Comparison of ENCODE assay signal across 7 cellular contexts in the genomic region with DNA sequence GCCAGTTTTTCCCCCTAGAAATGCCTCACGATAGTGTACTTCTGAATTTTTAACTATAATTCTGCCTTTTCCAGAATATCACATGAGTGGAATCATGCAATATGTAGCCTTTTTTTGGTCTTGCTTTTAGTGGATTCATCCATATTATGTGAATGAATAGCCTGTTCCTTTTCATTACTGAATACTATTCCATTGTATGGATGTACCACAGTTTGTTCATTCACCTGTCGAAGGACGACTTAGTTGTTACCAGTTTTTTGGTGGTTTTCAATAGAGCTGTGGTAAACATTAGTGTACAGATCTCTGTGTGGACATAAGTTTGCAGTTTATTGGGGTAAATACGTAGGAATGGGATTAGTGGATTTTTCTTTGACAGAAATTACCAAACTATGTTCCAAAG.
"Had no signal": no experiment of that assay in that cellular context is flagged by ENCODE, and none has a peak within 500 bp of the region (broad histone marks: within the 10 kb centered on the region; RNA-seq: fewer than 3 reads in every experiment).

No MANE protein-coding gene starts in this region.

- H3K36me3 ChIP-seq: HAP-1 had no signal

- ATAC-seq: GM23338, HCT116 had no signal

- H3K4me2 ChIP-seq: GM23338 had no signal

- H3K4me3 ChIP-seq: GM23338, HAP-1 had no signal

- H3K4me1 ChIP-seq: HAP-1 had no signal

- H2AFZ ChIP-seq: GM23338 had no signal

- FAIRE-seq: HTR-8/SVneo had no signal

- H3K9me3 ChIP-seq: HAP-1 had no signal

- DNase-seq: H7, IMR-90, KBM-7 had no signal
